ENCODE assay signal across 30 cellular contexts in genomic region chr1:48422009-48422408, GRCh38.
"Had no signal": no experiment of that assay in that cellular context is flagged by ENCODE, and none has a peak within 500 bp of the region (broad histone marks: within the 10 kb centered on the region; RNA-seq: fewer than 3 reads in every experiment).

No MANE protein-coding gene starts in this region.

- H3K4me3 ChIP-seq: pancreas, psoas muscle, skin epidermis, smooth muscle cell, spleen, stomach, thoracic aorta, thyroid gland, tibial nerve, upper lobe of left lung, vagina had no signal

- H3K27me3 Mint-ChIP-seq: progenitor cell of endocrine pancreas; stimulated activated memory B cell treated with anti-CD40 and anti-IgM and Interleukin-4, amounts not matched to agents 10 μg/mL and 1 μg/mL and 100 μg/mL, for 72 hours; stimulated activated naive CD8-positive, alpha-beta T cell treated with anti-CD3 and anti-CD28 coated beads, Interleukin-15, Interleukin-2, amounts not matched to agents 100 ng/mL and 50 ng/mL, for 24 hours had no signal

- H3K4me3 Mint-ChIP-seq: naive thymus-derived CD4-positive, alpha-beta T cell; natural killer cell; nephron progenitor cell; neural crest cell; stimulated activated memory B cell treated with anti-CD40 and anti-IgM and Interleukin-4, amounts not matched to agents 10 μg/mL and 1 μg/mL and 100 μg/mL, for 72 hours; stimulated activated naive CD8-positive, alpha-beta T cell treated with anti-CD3 and anti-CD28 coated beads, Interleukin-15, Interleukin-2, amounts not matched to agents 100 ng/mL and 50 ng/mL, for 24 hours had no signal

- H3K27me3 ChIP-seq: neutrophil, pancreas, spleen, stomach, thyroid gland, tibial nerve, upper lobe of left lung, vagina had no signal

- H3K36me3 ChIP-seq: neutrophil, pancreas, spleen, stomach, thoracic aorta, upper lobe of left lung, vagina had no signal

- H3K9me3 ChIP-seq: neutrophil, pancreas, psoas muscle, spleen, stomach, thoracic aorta, thyroid gland, tibial nerve, upper lobe of left lung, vagina had no signal

- DNase-seq: naive thymus-derived CD4-positive, alpha-beta T cell; natural killer cell; nephron progenitor cell; nucleus accumbens; pancreas; posterior cingulate gyrus; psoas muscle; right cardiac atrium; spleen; stimulated activated CD4-positive, alpha-beta T cell treated with anti-CD3 and anti-CD28 coated beads, Interleukin-12 subunit alpha, Interleukin-12 subunit beta, amount 100 ng/mL, for 4 hours; stimulated activated CD4-positive, alpha-beta T cell treated with anti-CD3 and anti-CD28 coated beads, Interleukin-1b, Interleukin-23, amount 100 ng/mL, for 48 hours; stimulated activated CD4-positive, alpha-beta T cell treated with anti-CD3 and anti-CD28 coated beads, Interleukin-4, amount 100 ng/mL, for 1 hour; stimulated activated CD4-positive, alpha-beta T cell treated with anti-CD3 and anti-CD28 coated beads, Interleukin-4, amount 100 ng/mL, for 4 hours; stimulated activated CD8-positive, alpha-beta memory T cell treated with anti-CD3 and anti-CD28 coated beads, Interleukin-4, amount 100 ng/mL, for 48 hours; stimulated activated naive CD4-positive, alpha-beta T cell; stomach; thyroid gland; trophoblast cell; upper lobe of left lung had no signal

- H3K4me1 ChIP-seq: pancreas, psoas muscle, spleen, upper lobe of left lung, vagina had no signal

- H3K9me3 Mint-ChIP-seq: naive thymus-derived CD4-positive, alpha-beta T cell; natural killer cell; nephron progenitor cell; neural crest cell; stimulated activated memory B cell treated with anti-CD40 and anti-IgM and Interleukin-4, amounts not matched to agents 10 μg/mL and 1 μg/mL and 100 μg/mL, for 72 hours; stimulated activated naive CD8-positive, alpha-beta T cell treated with anti-CD3 and anti-CD28 coated beads, Interleukin-15, Interleukin-2, amounts not matched to agents 100 ng/mL and 50 ng/mL, for 24 hours had no signal

- H3K36me3 Mint-ChIP-seq: natural killer cell; stimulated activated memory B cell treated with anti-CD40 and anti-IgM and Interleukin-4, amounts not matched to agents 10 μg/mL and 1 μg/mL and 100 μg/mL, for 72 hours had no signal

- ATAC-seq: naive thymus-derived CD4-positive, alpha-beta T cell; natural killer cell; pancreas; psoas muscle; right cardiac atrium; sciatic nerve; stimulated activated memory B cell treated with anti-CD40 and anti-IgM and Interleukin-4, amounts not matched to agents 10 μg/mL and 1 μg/mL and 100 μg/mL, for 72 hours had no signal

- H3K27ac ChIP-seq: neutrophil, pancreas, psoas muscle, skin epidermis, spleen, stomach, thoracic aorta, thyroid gland, tibial nerve, upper lobe of left lung, vagina had no signal

- H3K4me1 Mint-ChIP-seq: natural killer cell; nephron progenitor cell; neural crest cell; stimulated activated memory B cell treated with anti-CD40 and anti-IgM and Interleukin-4, amounts not matched to agents 10 μg/mL and 1 μg/mL and 100 μg/mL, for 72 hours had no signal

- H3K27ac Mint-ChIP-seq: naive thymus-derived CD4-positive, alpha-beta T cell; natural killer cell; nephron progenitor cell; progenitor cell of endocrine pancreas; stimulated activated memory B cell treated with anti-CD40 and anti-IgM and Interleukin-4, amounts not matched to agents 10 μg/mL and 1 μg/mL and 100 μg/mL, for 72 hours; stimulated activated naive CD8-positive, alpha-beta T cell treated with anti-CD3 and anti-CD28 coated beads, Interleukin-15, Interleukin-2, amounts not matched to agents 100 ng/mL and 50 ng/mL, for 24 hours had no signal
